Comparison of ENCODE assay signal across 23 cellular contexts in genomic region chr13:62321139-62321538, GRCh38.
DNase-seq lines count a peak whose midpoint lies in the region; ATAC-seq, FAIRE-seq and TF ChIP-seq lines count a peak whose summit lies in the region.
"Had no signal": no experiment of that assay in that cellular context is flagged by ENCODE, and none has a peak within 500 bp of the region (broad histone marks: within the 10 kb centered on the region; RNA-seq: fewer than 3 reads in every experiment).

No MANE protein-coding gene starts in this region.

- no peak overlapping the region for H3K27ac Mint-ChIP-seq in activated CD4-positive, alpha-beta T cell treated with anti-CD3 and anti-CD28 coated beads, Interleukin-2, amount 10 ng/mL, durations not matched to agents 7 days and 5 days
- H3K27ac Mint-ChIP-seq: B cell; CD4-positive, CD25-positive, alpha-beta regulatory T cell; CD8-positive, alpha-beta memory T cell had no signal

- H3K9me2 ChIP-seq in Loucy (replicated peaks; ENCODE audit: low read depth, low read length), result no peaks in the 10 kb centered on the region

- H3K9ac ChIP-seq in Loucy (ENCODE audit: low read depth, low read length, poor library complexity, severe bottlenecking), result no peak overlapping the region
- no peak overlapping the region for H3K9ac ChIP-seq in SK-N-MC (ENCODE audit: insufficient read length)

- H3K79me2 ChIP-seq in Loucy (ENCODE audit: insufficient read depth, low read length), result no peaks in the 10 kb centered on the region

- H2AFZ ChIP-seq in Loucy (ENCODE audit: low read length), result peak overlapping the region; percentile 7; the same call in 1 of the 2 replicates

- no peak for DNase-seq in SK-N-MC (ENCODE audit: low read depth, low spot score)
- DNase-seq in LoVo (ENCODE audit: low spot score), result no peak
- no peak for DNase-seq in activated CD4-positive, alpha-beta T cell treated with anti-CD3 and anti-CD28 coated beads, Interleukin-2, amount 10 ng/mL, durations not matched to agents 7 days and 5 days
- DNase-seq: C1 segment of cervical spinal cord; CD4-positive, CD25-positive, alpha-beta regulatory T cell; CD8-positive, alpha-beta memory T cell; COR-L47; DMS 273 treated with DMSO at 0.1 percent for 48 hours; DMS53; DND-41; GDM1; GOT3; H7; IMR-90 had no signal

- H3K27me3 ChIP-seq in Loucy (ENCODE audit: insufficient read depth, low read length, poor library complexity, severe bottlenecking), result no peaks in the 10 kb centered on the region

- peak; percentile 21 for FAIRE-seq in G401.6 (lab: Jason Lieb, UNC)
- FAIRE-seq: GM12892, GM18507, HTR-8/SVneo, K562 had no signal

- H3K27me3 Mint-ChIP-seq in activated CD4-positive, alpha-beta T cell treated with anti-CD3 and anti-CD28 coated beads, Interleukin-2, amount 10 ng/mL, durations not matched to agents 7 days and 5 days, result no peaks in the 10 kb centered on the region
- H3K27me3 Mint-ChIP-seq: B cell; CD4-positive, CD25-positive, alpha-beta regulatory T cell; CD8-positive, alpha-beta memory T cell had no signal

- no peaks in the 10 kb centered on the region for H4K20me1 ChIP-seq in Loucy (ENCODE audit: insufficient read depth, low read length, poor library complexity, severe bottlenecking)

- 0 out of 2 replicates have a peak overlapping the region, but pooled peaks have one; percentile 30 for H3K27ac ChIP-seq in SK-N-MC

- no peaks in the 10 kb centered on the region for H3K36me3 ChIP-seq in Loucy (ENCODE audit: insufficient read depth, low read length)
- H3K36me3 ChIP-seq in SK-N-MC (ENCODE audit: insufficient read depth, low read length), result no peaks in the 10 kb centered on the region

- H3K9me3 Mint-ChIP-seq in activated CD4-positive, alpha-beta T cell treated with anti-CD3 and anti-CD28 coated beads, Interleukin-2, amount 10 ng/mL, durations not matched to agents 7 days and 5 days, result no peaks in the 10 kb centered on the region

- no peak for TF ChIP-seq CTCF in Loucy (conservative IDR thresholded peaks at IDR 0.05; ENCODE audit: low read length)

- H3K9me3 ChIP-seq in Loucy (ENCODE audit: insufficient read depth, low read depth, low read length) (no peaks in the 10 kb centered on the region), SK-N-MC (ENCODE audit: low read depth, low read length) (0 out of 2 replicates have a peak, but pooled peaks cover 5% of the 10 kb centered on the region)

- no peaks in the 10 kb centered on the region for H3K36me3 Mint-ChIP-seq in activated CD4-positive, alpha-beta T cell treated with anti-CD3 and anti-CD28 coated beads, Interleukin-2, amount 10 ng/mL, durations not matched to agents 7 days and 5 days (ENCODE audit: low read depth)
- H3K36me3 Mint-ChIP-seq: CD4-positive, CD25-positive, alpha-beta regulatory T cell; CD8-positive, alpha-beta memory T cell had no signal

- ATAC-seq in HG03097 (IDR thresholded peaks at IDR 0.05; ENCODE audit: low FRiP score, unreplicated experiment) (no peak), HG02623 (IDR thresholded peaks at IDR 0.05; ENCODE audit: unreplicated experiment) (no peak)
- ATAC-seq: K562 had no signal

- no peak overlapping the region for H3K4me3 ChIP-seq in Loucy (ENCODE audit: low read length, poor library complexity, severe bottlenecking)
- no peak overlapping the region for H3K4me3 ChIP-seq in SK-N-MC
- H3K4me3 ChIP-seq: K562 had no signal

- H3K4me3 Mint-ChIP-seq in activated CD4-positive, alpha-beta T cell treated with anti-CD3 and anti-CD28 coated beads, Interleukin-2, amount 10 ng/mL, durations not matched to agents 7 days and 5 days, result no peak overlapping the region
- H3K4me3 Mint-ChIP-seq: B cell; CD4-positive, CD25-positive, alpha-beta regulatory T cell; CD8-positive, alpha-beta memory T cell had no signal

- POLR2A ChIA-PET in activated CD4-positive, alpha-beta T cell treated with anti-CD3 and anti-CD28 coated beads, Interleukin-2, amount 10 ng/mL, durations not matched to agents 7 days and 5 days (lab: Charles Lee), result no interaction called here

- no peak overlapping the region for H3K4me2 ChIP-seq in Loucy (ENCODE audit: low read depth, low read length, poor library complexity, severe bottlenecking)

- H3K4me1 Mint-ChIP-seq in activated CD4-positive, alpha-beta T cell treated with anti-CD3 and anti-CD28 coated beads, Interleukin-2, amount 10 ng/mL, durations not matched to agents 7 days and 5 days, result no peaks in the 10 kb centered on the region
- H3K4me1 Mint-ChIP-seq: B cell; CD4-positive, CD25-positive, alpha-beta regulatory T cell; CD8-positive, alpha-beta memory T cell had no signal

- CTCF ChIA-PET in activated CD4-positive, alpha-beta T cell treated with anti-CD3 and anti-CD28 coated beads, Interleukin-2, amount 10 ng/mL, durations not matched to agents 7 days and 5 days (lab: Charles Lee), result no interaction called here

- no peaks in the 10 kb centered on the region for H3K4me1 ChIP-seq in Loucy (ENCODE audit: insufficient read depth, low read length, poor library complexity, severe bottlenecking)

- no peaks in the 10 kb centered on the region for H3F3A ChIP-seq in Loucy (ENCODE audit: low read depth)
